ENCODE assay signal across 8 cellular contexts in genomic region chr14:55107766-55108554, GRCh38. TPM values are rescaled to one million over a fixed set of nuclear protein-coding genes. Genes with fewer than 3 reads are reported as not detected.
A peak's percentile ranks its signal among the peaks of the same experiment; 100 is the strongest.
DNase-seq lines count a peak whose midpoint lies in the region; ATAC-seq, FAIRE-seq and TF ChIP-seq lines count a peak whose summit lies in the region.

No MANE protein-coding gene starts in this region.

- no peaks in the 10 kb centered on the region for H3K9me3 ChIP-seq in HepG2 (ENCODE audit: low read length)

- H3K36me3 Mint-ChIP-seq in chondrocyte (ENCODE audit: low read depth): peaks cover 2% of the 10 kb centered on the region

- no peaks in the 10 kb centered on the region for H3K27me3 Mint-ChIP-seq in chondrocyte (ENCODE audit: low read depth)

- peak; percentile 64 to 79 for TF ChIP-seq POLR2A in HepG2 (IDR thresholded peaks at IDR 0.05; ENCODE audit: insufficient read depth in 1 of 2, low read depth in 2 of 2, low read length in 2 of 2)

- no peaks in the 10 kb centered on the region for H4K20me1 ChIP-seq in HepG2 (ENCODE audit: insufficient read depth, low read length)

- WGBS in HepG2 (ENCODE audit: low lambda C conversion rate): 5% methylated on average over 15 of the region's 19 CpGs

- peak overlapping the region; percentile 66 for H3K9ac ChIP-seq in HepG2 (ENCODE audit: insufficient read depth, low read depth, low read length)

- TF ChIP-seq RAD21 in HepG2 (CRISPR knock-in tag; IDR thresholded peaks at IDR 0.05): peak; percentile 31; the same call in 1 of the 2 replicates

- peak; percentile 69 for ATAC-seq in HG02981 (IDR thresholded peaks at IDR 0.05; ENCODE audit: unreplicated experiment)
- ATAC-seq in HepG2: peak; percentile 87

- no peaks in the 10 kb centered on the region for H3K79me2 ChIP-seq in HepG2 (ENCODE audit: insufficient read depth, low read length)

- POLR2A ChIA-PET in HepG2 (lab: Yijun Ruan, JAX): interaction anchor here (0.7 to 3.1 kb wide), 12 partner anchors 9 to 62 kb away, joined by 3 to 22 read pairs (median 4); partner anchors contain the start of genes LGALS3 and MAPK1IP1L

- peaks cover 43% of the 10 kb centered on the region for H3K4me1 Mint-ChIP-seq in chondrocyte (ENCODE audit: low read depth)

- peaks cover 8% of the 10 kb centered on the region for H3K9me3 Mint-ChIP-seq in chondrocyte (ENCODE audit: low read depth)

- peak; percentile 37 for FAIRE-seq in HepG2 (lab: Jason Lieb, UNC)

- H3K4me2 ChIP-seq in HepG2 (ENCODE audit: low read depth, low read length): peak overlapping the region; percentile 57

- in situ Hi-C loops in HepG2 (cut with HindIII; ENCODE audit: extremely low pct_ligation_motif_present, low pct_unique_long_range_greater_than_20kb): no loop called here

- no peaks in the 10 kb centered on the region for H3K36me3 ChIP-seq in HepG2 (replicated peaks in 1 of 2; ENCODE audit: control insufficient read depth in 1 of 2, insufficient read depth in 2 of 2, low read length in 2 of 2)

- H3K27me3 ChIP-seq in HepG2 (ENCODE audit: control insufficient read depth in 1 of 2, insufficient read depth in 2 of 2, low read length in 2 of 2): no peaks in the 10 kb centered on the region

- TF ChIP-seq EP300 in HepG2 (IDR thresholded peaks at IDR 0.05; ENCODE audit: low read depth in 2 of 2, low read length in 2 of 2): peak in 1 of 2 experiments; percentile 38; a peak in 1 of 4 replicates
- TF ChIP-seq EP300 in HepG2 (CRISPR knock-in tag; IDR thresholded peaks at IDR 0.05; ENCODE audit: borderline replicate concordance): no peak; the same call in none of the 2 replicates

- intact Hi-C loops in HepG2 (cut with micrococcal nuclease; ENCODE audit: unreplicated experiment): no loop called here

- peak overlapping the region; percentile 23 for H3K4me3 Mint-ChIP-seq in chondrocyte (ENCODE audit: unreplicated experiment)

- TF ChIP-seq CTCF in chondrocyte (IDR thresholded peaks at IDR 0.05) (no peak), HepG2 (CRISPR knock-in tag; IDR thresholded peaks at IDR 0.05) (no peak)

- TSS peak; percentile 88 for BruUV-seq in HepG2 (replicated peaks; lab: Mats Ljungman, UMichigan)

- H2AFZ ChIP-seq in HepG2 (ENCODE audit: low read length): no peak overlapping the region

- H3K27ac ChIP-seq in HepG2 (ENCODE audit: extremely low read length, insufficient read depth, low read length): peak overlapping the region; percentile 85

- peaks cover 58% of the 10 kb centered on the region for H3K4me1 ChIP-seq in HepG2 (ENCODE audit: insufficient read depth, low read length)

- H3K4me3 ChIP-seq in HepG2 (replicated peaks in 1 of 3; ENCODE audit: insufficient read depth in 1 of 3, low read depth in 2 of 3, low read length in 3 of 3): peak overlapping the region in 1 of 3 experiments; percentile 37; a peak in 2 of 6 replicates

- CTCF ChIA-PET in HepG2 (lab: Yijun Ruan, JAX; ENCODE audit: low intra/inter-chr PET ratio, low total read pairs): no interaction called here

- H3K27ac Mint-ChIP-seq in chondrocyte (ENCODE audit: unreplicated experiment): peak overlapping the region; percentile 100

- DNase-seq in COLO829 (ENCODE audit: low spot score): peak; percentile 97
- peak; percentile 55 for DNase-seq in T-helper 22 cell (ENCODE audit: low read depth)
- peak; percentile 95 for DNase-seq in chondrocyte (ENCODE audit: low spot score)
- DNase-seq in HepG2 (ENCODE audit: low spot score): peak; percentile 83
- peak; percentile 7 for DNase-seq in stimulated activated CD8-positive, alpha-beta memory T cell treated with anti-CD3 and anti-CD28 coated beads, Interleukin-12 subunit alpha, Interleukin-12 subunit beta, amount 100 ng/mL, for 4 hours (ENCODE audit: low read depth)
- no peak for DNase-seq in NCI-H2081 treated with DMSO at 0.1 percent for 48 hours (lab: John Stamatoyannopoulos, UW)
- no peak for DNase-seq in GM19240 (ENCODE audit: insufficient read length, low spot score)

TF ChIP-seq in HepG2, 621 proteins besides CTCF, POLR2A, EP300 and RAD21 (continues in another document):
- TF ChIP-seq DR1 (CRISPR knock-in tag; IDR thresholded peaks at IDR 0.05) (peak; percentile 51; the same call in 1 of the 2 replicates), MAX (IDR thresholded peaks at IDR 0.05) (peak; percentile 98), ATF4 (CRISPR knock-in tag; IDR thresholded peaks at IDR 0.05) (peak in 1 of 2 experiments; percentile 43; a peak in 2 of 4 replicates), ZFP36 (IDR thresholded peaks at IDR 0.05; ENCODE audit: borderline replicate concordance, low read depth, low read length, partially characterized antibody) (no peak), CHCHD3 (CRISPR knock-in tag; IDR thresholded peaks at IDR 0.05) (no peak), ZNF207 (IDR thresholded peaks at IDR 0.05; ENCODE audit: borderline replicate concordance) (no peak), KLF13 (CRISPR knock-in tag; IDR thresholded peaks at IDR 0.05) (no peak)

RNA-seq across cellular contexts. Expression of gene LGALS3, which starts 21.1 kb away (rescaled TPM):
- 53.5 to 56.2 TPM (median 54.1 TPM) in 3 replicates for total RNA-seq in chondrocyte
- total RNA-seq in HepG2 (2016; rRNA removed; fragmentation: Illumina TruSeq; extraction: Trizol): 5.0 and 6.3 TPM in 2 replicates
- total RNA-seq in HepG2 (2016; cell fraction: cytosol; rRNA removed; fragmentation: Illumina TruSeq; extraction: Trizol; ENCODE audit: low read depth): 2.6 and 3.6 TPM in 2 replicates
- total RNA-seq in HepG2 (2016; cell fraction: insoluble cytoplasmic fraction; rRNA removed; fragmentation: Illumina TruSeq; extraction: Trizol): 6.6 and 7.4 TPM in 2 replicates
- total RNA-seq in HepG2 (2016; cell fraction: membrane; rRNA removed; fragmentation: Illumina TruSeq; extraction: Trizol): 2.7 and 2.8 TPM in 2 replicates
- 2.9 TPM in 2 replicates for total RNA-seq in HepG2 (2016; cell fraction: nucleus; rRNA removed; fragmentation: Illumina TruSeq; extraction: Trizol)
- polyA plus RNA-seq in HepG2 (2011; rRNA removed): 92.2 and 97.4 TPM in 2 replicates
- 78.8 and 85.7 TPM in 2 replicates for polyA plus RNA-seq in HepG2 (2011; cell fraction: cytosol; rRNA removed)
- polyA plus RNA-seq in HepG2 (2011; cell fraction: nucleus; rRNA removed): 48.6 and 48.9 TPM in 2 replicates
- polyA plus RNA-seq in HepG2 (2012): 16.0 and 39.9 TPM in 2 replicates
- 5.0 and 5.9 TPM in 2 replicates for polyA plus RNA-seq in HepG2 (2016; cell fraction: cytosol; fragmentation: Illumina TruSeq; extraction: Trizol; ENCODE audit: low read depth)
- 10.5 and 10.8 TPM in 2 replicates for polyA plus RNA-seq in HepG2 (2016; cell fraction: insoluble cytoplasmic fraction; fragmentation: Illumina TruSeq; extraction: Trizol; ENCODE audit: low read depth)
- 3.3 TPM in 2 replicates for polyA plus RNA-seq in HepG2 (2016; cell fraction: membrane; fragmentation: Illumina TruSeq; extraction: Trizol; ENCODE audit: low read depth)
- polyA plus RNA-seq in HepG2 (2016; cell fraction: nucleus; fragmentation: Illumina TruSeq; extraction: Trizol; ENCODE audit: insufficient read depth, low read depth): 6.0 and 6.6 TPM in 2 replicates
- 42.0 and 143 TPM in 2 replicates for polyA minus RNA-seq in HepG2 (2011; rRNA and poly(A)+ RNA removed; ENCODE audit: low replicate concordance)
- 30.7 and 33.1 TPM in 2 replicates for polyA minus RNA-seq in HepG2 (2011; cell fraction: cytosol; rRNA and poly(A)+ RNA removed)
- 12.0 and 17.0 TPM in 2 replicates for polyA minus RNA-seq in HepG2 (2011; cell fraction: nucleus; rRNA and poly(A)+ RNA removed)

RNA-seq across cellular contexts. Expression of gene MAPK1IP1L, which starts 56.5 kb away (rescaled TPM):
- 85.0 to 91.7 TPM (median 87.3 TPM) in 3 replicates for total RNA-seq in chondrocyte
- 27.8 and 34.7 TPM in 2 replicates for total RNA-seq in HepG2 (2016; rRNA removed; fragmentation: Illumina TruSeq; extraction: Trizol)
- 2.8 and 4.2 TPM in 2 replicates for total RNA-seq in HepG2 (2016; cell fraction: cytosol; rRNA removed; fragmentation: Illumina TruSeq; extraction: Trizol; ENCODE audit: low read depth)
- 29.3 and 32.0 TPM in 2 replicates for total RNA-seq in HepG2 (2016; cell fraction: insoluble cytoplasmic fraction; rRNA removed; fragmentation: Illumina TruSeq; extraction: Trizol)
- total RNA-seq in HepG2 (2016; cell fraction: membrane; rRNA removed; fragmentation: Illumina TruSeq; extraction: Trizol): 12.6 and 12.7 TPM in 2 replicates
- 17.7 and 20.5 TPM in 2 replicates for total RNA-seq in HepG2 (2016; cell fraction: nucleus; rRNA removed; fragmentation: Illumina TruSeq; extraction: Trizol)
- 68.4 and 75.0 TPM in 2 replicates for polyA plus RNA-seq in HepG2 (2011; rRNA removed)
- polyA plus RNA-seq in HepG2 (2011; cell fraction: cytosol; rRNA removed): 61.6 and 93.2 TPM in 2 replicates
- polyA plus RNA-seq in HepG2 (2011; cell fraction: nucleus; rRNA removed): 45.3 and 52.4 TPM in 2 replicates
- 33.3 and 36.8 TPM in 2 replicates for polyA plus RNA-seq in HepG2 (2012)
- polyA plus RNA-seq in HepG2 (2016; cell fraction: cytosol; fragmentation: Illumina TruSeq; extraction: Trizol; ENCODE audit: low read depth): 5.4 and 5.8 TPM in 2 replicates
- polyA plus RNA-seq in HepG2 (2016; cell fraction: insoluble cytoplasmic fraction; fragmentation: Illumina TruSeq; extraction: Trizol; ENCODE audit: low read depth): 79.6 and 99.5 TPM in 2 replicates
- polyA plus RNA-seq in HepG2 (2016; cell fraction: membrane; fragmentation: Illumina TruSeq; extraction: Trizol; ENCODE audit: low read depth): 15.8 and 16.6 TPM in 2 replicates
- 51.2 and 62.0 TPM in 2 replicates for polyA plus RNA-seq in HepG2 (2016; cell fraction: nucleus; fragmentation: Illumina TruSeq; extraction: Trizol; ENCODE audit: insufficient read depth, low read depth)
- polyA minus RNA-seq in HepG2 (2011; rRNA and poly(A)+ RNA removed; ENCODE audit: low replicate concordance): 301 and 575 TPM in 2 replicates
- 97.3 and 111 TPM in 2 replicates for polyA minus RNA-seq in HepG2 (2011; cell fraction: cytosol; rRNA and poly(A)+ RNA removed)
- polyA minus RNA-seq in HepG2 (2011; cell fraction: nucleus; rRNA and poly(A)+ RNA removed): 22.1 and 23.1 TPM in 2 replicates

Comparison
In these comparisons a context has a peak if more than half of its experiments do, and no peak if none do; other contexts are left out.
1. DNase-seq: peak in COLO829 (single experiment), T-helper 22 cell (single experiment), chondrocyte (single experiment), HepG2 (single experiment) and stimulated activated CD8-positive, alpha-beta memory T cell treated with anti-CD3 and anti-CD28 coated beads, Interleukin-12 subunit alpha, Interleukin-12 subunit beta, amount 100 ng/mL, for 4 hours (single experiment); none in NCI-H2081 treated with DMSO at 0.1 percent for 48 hours (single experiment) and GM19240 (single experiment).